Comparison of ENCODE assay signal across 15 cellular contexts in genomic region chr2:33135645-33136044, GRCh38.
DNase-seq lines count a peak whose midpoint lies in the region; ATAC-seq and TF ChIP-seq lines count a peak whose summit lies in the region.
"Had no signal": no experiment of that assay in that cellular context is flagged by ENCODE, and none has a peak within 500 bp of the region (broad histone marks: within the 10 kb centered on the region; RNA-seq: fewer than 3 reads in every experiment).

No MANE protein-coding gene starts in this region.

- no peak overlapping the region for H2AK5ac ChIP-seq in mesenchymal stem cell (ENCODE audit: low read length, severe bottlenecking)

- H2AFZ ChIP-seq in PC-3 (ENCODE audit: low read length) (no peak overlapping the region; the same call in 1 of the 2 replicates), mesenchymal stem cell (ENCODE audit: low read depth, low read length) (no peak overlapping the region)

- no peaks in the 10 kb centered on the region for H3K4me1 Mint-ChIP-seq in natural killer cell
- H3K4me1 Mint-ChIP-seq: CD8-positive, alpha-beta memory T cell; stimulated activated naive CD8-positive, alpha-beta T cell treated with anti-CD3 and anti-CD28 coated beads, Interleukin-15, amount 100 ng/mL, for 72 hours had no signal

- 81% methylated on average over 2 of the region's 4 CpGs for WGBS in mesenchymal stem cell

- H3K79me1 ChIP-seq in mesenchymal stem cell (replicated peaks; ENCODE audit: low read length, poor library complexity, severe bottlenecking) = no peaks in the 10 kb centered on the region

- no peak overlapping the region for H3K14ac ChIP-seq in mesenchymal stem cell (ENCODE audit: low read length in 2 of 2)

- H3K4me2 ChIP-seq in PC-3 (ENCODE audit: low read length) = peak overlapping the region; percentile 92
- no peak overlapping the region for H3K4me2 ChIP-seq in mesenchymal stem cell (ENCODE audit: low read length, poor library complexity, severe bottlenecking)

- no peak overlapping the region for H2BK120ac ChIP-seq in mesenchymal stem cell (ENCODE audit: low read depth, low read length)

- BruUV-seq in PC-3 (replicated peaks; lab: Mats Ljungman, UMichigan) = TSS peak; percentile 52

- H3K27me3 ChIP-seq in PC-3 (ENCODE audit: low read length) = no peaks in the 10 kb centered on the region
- no peaks in the 10 kb centered on the region for H3K27me3 ChIP-seq in mesenchymal stem cell (ENCODE audit: control insufficient read depth in 1 of 2, insufficient read depth in 1 of 2, low read length in 2 of 2)
- H3K27me3 ChIP-seq in tibial artery = no peaks in the 10 kb centered on the region

- H3K27ac ChIP-seq in PC-3 (ENCODE audit: low read length) (peak overlapping the region; percentile 89), mesenchymal stem cell (ENCODE audit: low read length, poor library complexity, severe bottlenecking) (no peak overlapping the region), tibial artery (peak overlapping the region; percentile 83 to 86)

- H3K9ac ChIP-seq in PC-3 (ENCODE audit: low read length) (peak overlapping the region; percentile 86), mesenchymal stem cell (ENCODE audit: low read length) (peak overlapping the region; percentile 87)

- no peak overlapping the region for H3K27ac Mint-ChIP-seq in natural killer cell
- H3K27ac Mint-ChIP-seq: activated CD4-positive, alpha-beta memory T cell treated with anti-CD3 and anti-CD28 coated beads for 36 hours; CD8-positive, alpha-beta memory T cell; stimulated activated naive CD8-positive, alpha-beta T cell treated with anti-CD3 and anti-CD28 coated beads, Interleukin-15, amount 100 ng/mL, for 72 hours had no signal

- H3K36me3 Mint-ChIP-seq in natural killer cell = no peaks in the 10 kb centered on the region
- H3K36me3 Mint-ChIP-seq: activated CD4-positive, alpha-beta memory T cell treated with anti-CD3 and anti-CD28 coated beads for 36 hours; CD8-positive, alpha-beta memory T cell had no signal

- H3K36me3 ChIP-seq in PC-3 (ENCODE audit: low read depth, low read length) (no peaks in the 10 kb centered on the region), mesenchymal stem cell (ENCODE audit: control insufficient read depth in 1 of 2, insufficient read depth in 2 of 2, low read depth in 1 of 2, low read length in 2 of 2) (no peaks in the 10 kb centered on the region), tibial artery (no peaks in the 10 kb centered on the region)

- CTCF ChIA-PET in PC-3 (lab: Charles Lee) = no interaction called here

- no peak overlapping the region for H3K18ac ChIP-seq in mesenchymal stem cell (ENCODE audit: low read depth in 1 of 2, low read length in 2 of 2)

- H3K9me2 ChIP-seq in PC-3 (replicated peaks; ENCODE audit: low read length) = no peaks in the 10 kb centered on the region

- no peak overlapping the region for H4K8ac ChIP-seq in mesenchymal stem cell (ENCODE audit: low read length)

- peaks cover 10% of the 10 kb centered on the region; the same call in 1 of the 2 replicates for H4K20me1 ChIP-seq in PC-3 (ENCODE audit: low read length)

- peak overlapping the region; percentile 75 for H3K4me3 ChIP-seq in PC-3 (ENCODE audit: low read length)
- H3K4me3 ChIP-seq in choroid plexus epithelial cell (ENCODE audit: low read depth, low read length) = peak overlapping the region; percentile 70
- peak overlapping the region in 1 of 2 experiments; percentile 82 for H3K4me3 ChIP-seq in mesenchymal stem cell (ENCODE audit: insufficient read depth in 1 of 2, low read depth in 1 of 2, low read length in 2 of 2)
- peak overlapping the region; percentile 56 to 61 for H3K4me3 ChIP-seq in tibial artery
- H3K4me3 ChIP-seq: lung had no signal

- H2BK12ac ChIP-seq in mesenchymal stem cell (ENCODE audit: low read length in 2 of 2) = no peak overlapping the region

- no peak for DNase-seq in PC-3
- no peak for DNase-seq in choroid plexus epithelial cell (ENCODE audit: low read depth)
- DNase-seq in mesenchymal stem cell = no peak
- DNase-seq in tibial artery = no peak
- no peak for DNase-seq in natural killer cell
- no peak for DNase-seq in NCI-H1436 treated with DMSO at 0.1 percent for 48 hours (lab: John Stamatoyannopoulos, UW)
- DNase-seq in islet precursor cell = no peak
- DNase-seq: activated CD4-positive, alpha-beta memory T cell treated with anti-CD3 and anti-CD28 coated beads for 36 hours; activated gamma-delta T cell; CD8-positive, alpha-beta memory T cell; cortex of kidney; NCI-H2171; stimulated activated naive CD8-positive, alpha-beta T cell treated with anti-CD3 and anti-CD28 coated beads, Interleukin-15, amount 100 ng/mL, for 72 hours had no signal

- H3K79me2 ChIP-seq in PC-3 (ENCODE audit: low read length) = peaks cover 47% of the 10 kb centered on the region

- H3K4me1 ChIP-seq in PC-3 (ENCODE audit: insufficient read depth, low read length) (peaks cover 49% of the 10 kb centered on the region), mesenchymal stem cell (ENCODE audit: control insufficient read depth, insufficient read depth, low read depth, low read length) (peaks cover 9% of the 10 kb centered on the region), tibial artery (peaks cover 0 to 76% (median 39%) of the 10 kb centered on the region in 4 donors)

- H3K9me3 ChIP-seq in PC-3 (ENCODE audit: low read length) (no peaks in the 10 kb centered on the region), mesenchymal stem cell (ENCODE audit: control insufficient read depth, low read length) (no peaks in the 10 kb centered on the region), tibial artery (no peaks in the 10 kb centered on the region)

- POLR2A ChIA-PET in PC-3 (lab: Charles Lee; ENCODE audit: unreplicated experiment) = no interaction called here

- H3K4ac ChIP-seq in mesenchymal stem cell (ENCODE audit: low read depth in 1 of 2, low read length in 2 of 2) = no peak overlapping the region

- H2BK15ac ChIP-seq in mesenchymal stem cell (ENCODE audit: low read depth, poor library complexity, severe bottlenecking) = no peak overlapping the region

- no peak overlapping the region for H3K4me3 Mint-ChIP-seq in natural killer cell
- H3K4me3 Mint-ChIP-seq: activated CD4-positive, alpha-beta memory T cell treated with anti-CD3 and anti-CD28 coated beads for 36 hours; CD8-positive, alpha-beta memory T cell; stimulated activated naive CD8-positive, alpha-beta T cell treated with anti-CD3 and anti-CD28 coated beads, Interleukin-15, amount 100 ng/mL, for 72 hours had no signal

- intact Hi-C loops in PC-3 (cut with micrococcal nuclease) (loop anchor here (2.0 to 5.0 kb wide), 3 partner anchors 83 to 139 kb away; no protein-coding TSS in a partner anchor), tibial artery (cut with DNase I; ENCODE audit: low total_unique reads) (loop anchor here (2.0 kb wide), 1 partner anchor 71 kb away; no protein-coding TSS in a partner anchor), natural killer cell (cut with micrococcal nuclease) (no loop called here)

- ATAC-seq in PC-3 (no peak), natural killer cell (no peak), HG03378 (IDR thresholded peaks at IDR 0.05; ENCODE audit: unreplicated experiment) (no peak)
- ATAC-seq: stimulated activated naive CD8-positive, alpha-beta T cell treated with anti-CD3 and anti-CD28 coated beads, Interleukin-15, amount 100 ng/mL, for 72 hours had no signal

- no peaks in the 10 kb centered on the region for H3F3A ChIP-seq in PC-3 (ENCODE audit: low read length, unreplicated experiment)

- H2BK5ac ChIP-seq in mesenchymal stem cell (ENCODE audit: low read depth, low read length, poor library complexity, severe bottlenecking) = no peak overlapping the region

- H3K27me3 Mint-ChIP-seq in natural killer cell (ENCODE audit: low read depth in 2 of 2) = peaks cover 0 to 14% of the 10 kb centered on the region in 2 donors
- H3K27me3 Mint-ChIP-seq: stimulated activated naive CD8-positive, alpha-beta T cell treated with anti-CD3 and anti-CD28 coated beads, Interleukin-15, amount 100 ng/mL, for 72 hours had no signal

- TF ChIP-seq CTCF in PC-3 (conservative IDR thresholded peaks at IDR 0.05; ENCODE audit: low read depth, low read length) (no peak), choroid plexus epithelial cell (conservative IDR thresholded peaks at IDR 0.05; ENCODE audit: low read depth, low read length) (no peak), tibial artery (IDR thresholded peaks at IDR 0.05) (no peak), natural killer cell (IDR thresholded peaks at IDR 0.05) (no peak)

- no peak overlapping the region for H3K23ac ChIP-seq in mesenchymal stem cell (ENCODE audit: low read length in 2 of 2)

- H3K9me3 Mint-ChIP-seq in natural killer cell = peaks cover 0 to 2% of the 10 kb centered on the region in 2 donors
- H3K9me3 Mint-ChIP-seq: activated CD4-positive, alpha-beta memory T cell treated with anti-CD3 and anti-CD28 coated beads for 36 hours; CD8-positive, alpha-beta memory T cell; stimulated activated naive CD8-positive, alpha-beta T cell treated with anti-CD3 and anti-CD28 coated beads, Interleukin-15, amount 100 ng/mL, for 72 hours had no signal

- no peak overlapping the region for H4K91ac ChIP-seq in mesenchymal stem cell (ENCODE audit: low read length)
